19 cellular contexts compared by ENCODE assay signal in genomic region chr19:46533085-46534081, GRCh38. TPM values are rescaled to one million over a fixed set of nuclear protein-coding genes. Genes with fewer than 3 reads are reported as not detected.
DNase-seq lines count a peak whose midpoint lies in the region; ATAC-seq lines count a peak whose summit lies in the region.
"Had no signal": no experiment of that assay in that cellular context is flagged by ENCODE, and none has a peak within 500 bp of the region (broad histone marks: within the 10 kb centered on the region; RNA-seq: fewer than 3 reads in every experiment).

No MANE protein-coding gene starts in this region.

- ATAC-seq in left lobe of liver = peak; percentile 49
- ATAC-seq: activated T-helper 17 cell treated with anti-CD3 and anti-CD28 coated beads, Interleukin-2, amount 50 U/mL, for 72 hours; stimulated activated memory B cell treated with anti-CD40 and anti-IgM and Interleukin-4, amounts not matched to agents 10 μg/mL and 1 μg/mL and 100 μg/mL, for 72 hours had no signal

- peak; percentile 37 for DNase-seq in NCI-H748 (lab: John Stamatoyannopoulos, UW; ENCODE audit: unreplicated experiment)
- no peak for DNase-seq in NCI-H748 treated with DMSO at 0.1 percent for 48 hours (lab: John Stamatoyannopoulos, UW)
- peak in 42 of 58 donors; percentile 9 to 80 (median 41) for DNase-seq in anterior cingulate cortex (lab: John Stamatoyannopoulos, UW)
- no peak for DNase-seq in left lobe of liver (ENCODE audit: low spot score)
- DNase-seq in stimulated activated CD8-positive, alpha-beta memory T cell treated with anti-CD3 and anti-CD28 coated beads, Interleukin-4, amount 100 ng/mL, for 48 hours = peak; percentile 17
- no peak for DNase-seq in DMS114 treated with DMSO at 0.1 percent for 48 hours (lab: John Stamatoyannopoulos, UW; ENCODE audit: unreplicated experiment)
- DNase-seq in Kasumi-1 (lab: John Stamatoyannopoulos, UW) = no peak
- DNase-seq in middle frontal gyrus (ENCODE audit: extremely low spot score, low spot score) = no peak
- DNase-seq: activated B cell treated with CpG ODN at 0.5 μM for 24 hours; CD4-positive, CD25-positive, alpha-beta regulatory T cell; central memory CD4-positive, alpha-beta T cell; DND-41; NCI-H1930; NCI-H510A treated with DMSO at 0.1 percent for 48 hours; SHP77 treated with DMSO at 0.1 percent for 48 hours; T-helper 2 cell; transverse colon had no signal

RNA-seq across cellular contexts. Expression of gene PNMA8B, which starts 37.7 kb away (rescaled TPM):
- 0.35 TPM for total RNA-seq in left lobe of liver
- total RNA-seq: CD4-positive, CD25-positive, alpha-beta regulatory T cell had no signal

Comparison
In these comparisons a context has a peak if more than half of its experiments do, and no peak if none do; other contexts are left out.
1. DNase-seq: peak in NCI-H748 (single experiment), anterior cingulate cortex (42 of 58) and stimulated activated CD8-positive, alpha-beta memory T cell treated with anti-CD3 and anti-CD28 coated beads, Interleukin-4, amount 100 ng/mL, for 48 hours (single experiment); none in NCI-H748 treated with DMSO at 0.1 percent for 48 hours (single experiment), left lobe of liver (single experiment), DMS114 treated with DMSO at 0.1 percent for 48 hours (single experiment), Kasumi-1 (0 of 2) and middle frontal gyrus (single experiment).